In the genomic region with DNA sequence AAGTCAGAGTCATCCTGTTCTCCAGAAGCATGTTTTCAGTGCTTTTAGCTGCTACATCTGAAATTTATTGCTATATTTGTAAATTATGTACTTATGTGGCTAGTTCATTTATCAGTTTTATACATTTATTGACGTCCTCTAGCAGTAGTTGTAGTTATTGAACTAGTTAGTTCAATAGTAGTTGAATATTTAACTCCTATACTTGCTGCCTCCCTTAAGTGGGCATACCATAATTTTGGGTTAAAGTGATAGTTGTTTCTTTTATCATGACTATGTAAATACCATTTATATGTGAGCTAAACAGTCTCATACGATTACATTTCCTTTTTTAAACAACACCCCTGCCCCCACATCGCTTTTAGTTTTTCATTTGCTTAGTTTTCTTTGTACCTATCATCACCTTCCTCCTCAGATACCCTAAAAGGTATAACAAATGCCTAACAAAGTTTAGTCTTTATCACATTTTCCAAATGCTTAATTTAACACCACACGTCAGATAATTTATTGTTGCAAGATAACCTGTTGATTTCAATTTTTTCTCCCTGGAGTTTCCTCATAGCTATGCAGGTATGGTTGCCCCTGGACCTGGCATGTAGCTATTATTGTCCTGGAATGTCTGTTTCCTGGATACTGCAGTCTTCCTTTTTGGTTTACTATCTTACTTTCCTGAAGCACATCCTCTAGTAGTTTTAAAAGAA, we compare ENCODE assay signal across 13 cellular contexts. TPM values are rescaled to one million over a fixed set of nuclear protein-coding genes. Genes with fewer than 3 reads are reported as not detected.
DNase-seq lines count a peak whose midpoint lies in the region; ATAC-seq and TF ChIP-seq lines count a peak whose summit lies in the region.
"Had no signal": no experiment of that assay in that cellular context is flagged by ENCODE, and none has a peak within 500 bp of the region (broad histone marks: within the 10 kb centered on the region; RNA-seq: fewer than 3 reads in every experiment).

No MANE protein-coding gene starts in this region.

- H3K36me3 ChIP-seq in SU-DHL-6 (ENCODE audit: low read length), result no peaks in the 10 kb centered on the region
- no peaks in the 10 kb centered on the region for H3K36me3 ChIP-seq in effector memory CD4-positive, alpha-beta T cell (ENCODE audit: control insufficient read depth, insufficient read depth, low read length)
- H3K36me3 ChIP-seq: left lung, pancreas, uterus had no signal

- H3K36me3 Mint-ChIP-seq in activated T-cell treated with anti-CD3 and anti-CD28 coated beads, Interleukin-2, amount 50 U/mL, for 24 hours (ENCODE audit: low read depth), result peaks cover 23% of the 10 kb centered on the region

- H3K9me3 ChIP-seq in SU-DHL-6 (ENCODE audit: insufficient read depth, low read length), result no peaks in the 10 kb centered on the region
- H3K9me3 ChIP-seq in effector memory CD4-positive, alpha-beta T cell (ENCODE audit: control insufficient read depth, low read length), result no peaks in the 10 kb centered on the region
- H3K9me3 ChIP-seq: left lung, pancreas, uterus had no signal

- H3K79me2 ChIP-seq in SU-DHL-6 (ENCODE audit: insufficient read depth, low read length), result peaks cover 88% of the 10 kb centered on the region

- peak overlapping the region; percentile 81 for H3K9ac ChIP-seq in SU-DHL-6 (ENCODE audit: low read length)

- peak overlapping the region; percentile 87 for H3K27ac Mint-ChIP-seq in activated T-cell treated with anti-CD3 and anti-CD28 coated beads, Interleukin-2, amount 50 U/mL, for 24 hours

- no peaks in the 10 kb centered on the region for H4K20me1 ChIP-seq in SU-DHL-6 (ENCODE audit: low read depth, low read length)

- peaks cover 43% of the 10 kb centered on the region for H3K4me1 ChIP-seq in effector memory CD4-positive, alpha-beta T cell (ENCODE audit: control insufficient read depth, insufficient read depth, low read length, poor library complexity, severe bottlenecking)

- H3K4me2 ChIP-seq in SU-DHL-6 (ENCODE audit: low read depth, low read length, poor library complexity, severe bottlenecking), result peak overlapping the region; percentile 90

- no peaks in the 10 kb centered on the region for H3K27me3 Mint-ChIP-seq in activated T-cell treated with anti-CD3 and anti-CD28 coated beads, Interleukin-2, amount 50 U/mL, for 24 hours

- no peak for DNase-seq in activated T-cell treated with anti-CD3 and anti-CD28 coated beads, Interleukin-2, amount 50 U/mL, for 24 hours
- DNase-seq in activated T-cell treated with anti-CD3 and anti-CD28 coated beads for 4 hours, result no peak
- DNase-seq in effector memory CD4-positive, alpha-beta T cell, result no peak
- peak; percentile 11 for DNase-seq in stimulated activated CD8-positive, alpha-beta memory T cell treated with anti-CD3 and anti-CD28 coated beads, Interleukin-4, amount 100 ng/mL, for 48 hours
- no peak for DNase-seq in A172 (ENCODE audit: low spot score)
- DNase-seq in occipital lobe (lab: John Stamatoyannopoulos, UW), result no peak
- DNase-seq: left lung, NCI-H1436 treated with DMSO at 0.1 percent for 48 hours, NCI-H510A treated with DMSO at 0.1 percent for 48 hours, pancreas, uterus had no signal

- H3K4me1 Mint-ChIP-seq in activated T-cell treated with anti-CD3 and anti-CD28 coated beads, Interleukin-2, amount 50 U/mL, for 24 hours (ENCODE audit: low read depth), result peaks cover 86% of the 10 kb centered on the region

- H3K4me3 Mint-ChIP-seq in activated T-cell treated with anti-CD3 and anti-CD28 coated beads, Interleukin-2, amount 50 U/mL, for 24 hours, result peak overlapping the region; percentile 51

- no peaks in the 10 kb centered on the region for H3K9me2 ChIP-seq in SU-DHL-6 (replicated peaks; ENCODE audit: insufficient read depth, low read length)

- H3K4me3 ChIP-seq in SU-DHL-6 (ENCODE audit: insufficient read depth, low read length, poor library complexity, severe bottlenecking), result peak overlapping the region; percentile 37
- no peak overlapping the region for H3K4me3 ChIP-seq in effector memory CD4-positive, alpha-beta T cell (ENCODE audit: insufficient read depth, low read depth, low read length, poor library complexity, severe bottlenecking)
- H3K4me3 ChIP-seq: left lung, pancreas, uterus had no signal

- peaks cover 9% of the 10 kb centered on the region for H3K9me3 Mint-ChIP-seq in activated T-cell treated with anti-CD3 and anti-CD28 coated beads, Interleukin-2, amount 50 U/mL, for 24 hours

- no peaks in the 10 kb centered on the region for H3K27me3 ChIP-seq in SU-DHL-6 (ENCODE audit: low read length)
- no peaks in the 10 kb centered on the region for H3K27me3 ChIP-seq in effector memory CD4-positive, alpha-beta T cell (replicated peaks; ENCODE audit: control insufficient read depth, insufficient read depth, low read length, poor library complexity, severe bottlenecking)
- H3K27me3 ChIP-seq: left lung, pancreas, uterus had no signal

- H3K27ac ChIP-seq in SU-DHL-6 (ENCODE audit: low read depth, low read length), result peak overlapping the region; percentile 100
- H3K27ac ChIP-seq in effector memory CD4-positive, alpha-beta T cell (ENCODE audit: insufficient read depth, low read length, poor library complexity, severe bottlenecking), result peak overlapping the region; percentile 42
- H3K27ac ChIP-seq: left lung had no signal

- no peak for ATAC-seq in HG03354 (IDR thresholded peaks at IDR 0.05; ENCODE audit: poor library complexity, severe bottlenecking, unreplicated experiment)
- ATAC-seq: left lung had no signal

- TF ChIP-seq CTCF in SU-DHL-6 (IDR thresholded peaks at IDR 0.05; ENCODE audit: insufficient read depth, low read length, poor library complexity, severe bottlenecking), result no peak

- peaks cover 73% of the 10 kb centered on the region for H3F3A ChIP-seq in SU-DHL-6 (ENCODE audit: insufficient read depth)

- H2AFZ ChIP-seq in SU-DHL-6 (ENCODE audit: low read depth, low read length, severe bottlenecking), result no peak overlapping the region

RNA-seq across cellular contexts. Expression of a gene that starts 8.8 kb away (rescaled TPM):
- 59.2 and 61.8 TPM in 2 replicates for total RNA-seq in A172 (2014; rRNA removed; shearing (Covaris generic))
- 165 TPM for total RNA-seq in occipital lobe
